In genomic region chr2:54100772-54101171, GRCh38 we compare ENCODE assay signal across 1 cellular context.
TF ChIP-seq lines count a peak whose summit lies in the region.

No MANE protein-coding gene starts in this region.

TF ChIP-seq in GM12878, 131 proteins besides CTCF, POLR2A, EP300 and RAD21:
- no peak for TF ChIP-seq ETV6 (conservative IDR thresholded peaks at IDR 0.05 in 1 of 2, IDR thresholded peaks at IDR 0.05 in 1 of 2; ENCODE audit: borderline replicate concordance in 1 of 2, low read depth in 1 of 2)
- no peak for TF ChIP-seq REST (IDR thresholded peaks at IDR 0.05; ENCODE audit: low read depth, low read length)
- no peak for TF ChIP-seq SREBF2 (IDR thresholded peaks at IDR 0.05; ENCODE audit: low read length)
- no peak for TF ChIP-seq PBX3 (IDR thresholded peaks at IDR 0.05; ENCODE audit: insufficient replicate concordance, low read depth, low read length)
- TF ChIP-seq GATAD2B (conservative IDR thresholded peaks at IDR 0.05; ENCODE audit: low read depth) = no peak
- TF ChIP-seq BCLAF1 (IDR thresholded peaks at IDR 0.05) = no peak
TF ChIP-seq in GM12878: peak in this region for 0.
